Comparison of ENCODE assay signal across 16 cellular contexts in the genomic region with DNA sequence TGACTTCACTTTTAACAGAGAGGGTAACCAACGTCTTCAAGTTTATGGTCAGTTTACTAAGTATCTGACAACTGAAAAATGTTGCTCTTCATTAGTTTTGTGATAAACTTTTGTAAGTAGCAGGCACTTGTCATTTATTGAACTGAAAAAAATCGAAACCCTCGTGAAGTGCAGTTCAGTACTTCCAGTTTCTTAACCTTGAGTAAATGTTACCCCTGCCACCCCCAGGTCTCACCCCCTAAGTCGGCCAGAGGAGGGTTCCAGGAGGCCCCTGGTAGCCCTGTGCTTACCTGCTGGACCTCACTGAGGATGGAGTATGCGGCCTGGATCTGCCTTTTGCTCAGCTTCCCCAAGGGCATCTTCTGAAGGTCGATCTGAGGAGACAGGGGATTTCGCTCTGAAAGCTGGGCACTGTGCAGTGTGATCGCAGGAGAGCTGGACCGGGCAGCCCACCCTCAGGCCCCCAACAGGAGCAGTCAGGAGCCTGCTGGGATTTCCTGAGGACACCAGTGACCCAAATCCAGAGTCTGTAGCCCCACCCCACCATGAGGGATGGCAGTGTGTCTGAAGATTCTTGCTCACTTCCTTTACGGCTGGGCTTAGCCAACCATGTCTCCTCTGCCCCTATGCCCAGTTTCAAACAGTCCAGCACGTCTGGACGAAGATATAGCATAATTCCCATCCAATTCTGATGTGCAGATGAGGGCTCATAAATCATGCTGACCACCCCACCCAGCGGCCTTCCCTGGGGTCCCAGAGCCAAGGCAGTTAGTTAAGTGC. TPM values are rescaled to one million over a fixed set of nuclear protein-coding genes. Genes with fewer than 3 reads are reported as not detected.
DNase-seq lines count a peak whose midpoint lies in the region; ATAC-seq, FAIRE-seq and TF ChIP-seq lines count a peak whose summit lies in the region.
"Had no signal": no experiment of that assay in that cellular context is flagged by ENCODE, and none has a peak within 500 bp of the region (broad histone marks: within the 10 kb centered on the region; RNA-seq: fewer than 3 reads in every experiment).

No MANE protein-coding gene starts in this region.

- H3K27ac ChIP-seq in effector memory CD4-positive, alpha-beta T cell (ENCODE audit: insufficient read depth, low read length, poor library complexity, severe bottlenecking): no peak overlapping the region
- H3K27ac ChIP-seq: pancreas, RWPE1, thoracic aorta, WERI-Rb-1 had no signal

- TF ChIP-seq POLR2A in GM12892 (IDR thresholded peaks at IDR 0.05; ENCODE audit: low read depth, low read length): no peak

- H3K4me3 Mint-ChIP-seq in activated B cell treated with CpG ODN at 0.5 μM for 24 hours: peak overlapping the region; percentile 68
- H3K4me3 Mint-ChIP-seq: CD8-positive, alpha-beta memory T cell had no signal

- peak overlapping the region; percentile 91 for H3K27ac Mint-ChIP-seq in activated B cell treated with CpG ODN at 0.5 μM for 24 hours

- peaks cover 97% of the 10 kb centered on the region for H3K36me3 Mint-ChIP-seq in activated B cell treated with CpG ODN at 0.5 μM for 24 hours (ENCODE audit: low read depth)

- no peaks in the 10 kb centered on the region for H3K4me1 ChIP-seq in effector memory CD4-positive, alpha-beta T cell (ENCODE audit: control insufficient read depth, insufficient read depth, low read length, poor library complexity, severe bottlenecking)
- H3K4me1 ChIP-seq: pancreas had no signal

- no peaks in the 10 kb centered on the region for H3K27me3 ChIP-seq in effector memory CD4-positive, alpha-beta T cell (replicated peaks; ENCODE audit: control insufficient read depth, insufficient read depth, low read length, poor library complexity, severe bottlenecking)
- H3K27me3 ChIP-seq: pancreas had no signal

- intact Hi-C loops in activated B cell treated with CpG ODN at 0.5 μM for 24 hours (cut with micrococcal nuclease): loop anchor here (1.0 to 5.0 kb wide), 4 partner anchors 37 to 248 kb away; a partner anchor contains a TSS

- DNase-seq in GM12892 (ENCODE audit: insufficient read length): peak; percentile 48
- no peak for DNase-seq in activated B cell treated with CpG ODN at 0.5 μM for 24 hours
- DNase-seq in effector memory CD4-positive, alpha-beta T cell: no peak
- no peak for DNase-seq in NOMO-1 treated with DMSO at 0.1 percent for 48 hours (lab: John Stamatoyannopoulos, UW; ENCODE audit: unreplicated experiment)
- DNase-seq in NCI-H2081 treated with DMSO at 0.1 percent for 48 hours (lab: John Stamatoyannopoulos, UW): no peak
- DNase-seq: activated gamma-delta T cell treated with Interleukin-2 at 50 U/mL for 16 hours; CD8-positive, alpha-beta memory T cell; NCI-H1930; pancreas; stimulated activated CD4-positive, alpha-beta T cell treated with anti-CD3 and anti-CD28 coated beads, Interleukin-2, amount 100 ng/mL, for 48 hours; WERI-Rb-1 had no signal

- H3K9me3 Mint-ChIP-seq in activated B cell treated with CpG ODN at 0.5 μM for 24 hours: no peaks in the 10 kb centered on the region
- H3K9me3 Mint-ChIP-seq: CD8-positive, alpha-beta memory T cell had no signal

- TF ChIP-seq CTCF in activated B cell treated with CpG ODN at 0.5 μM for 24 hours (IDR thresholded peaks at IDR 0.05): no peak

- no peaks in the 10 kb centered on the region for H3K9me3 ChIP-seq in effector memory CD4-positive, alpha-beta T cell (ENCODE audit: control insufficient read depth, low read length)
- H3K9me3 ChIP-seq: pancreas, thoracic aorta had no signal

- CTCF ChIA-PET in activated B cell treated with CpG ODN at 0.5 μM for 24 hours (lab: Charles Lee): interaction anchor here (1.2 to 2.3 kb wide), 2 partner anchors 37 to 245 kb away, joined by 3 to 7 read pairs; no protein-coding TSS in a partner anchor

- peak; percentile 99 for FAIRE-seq in GM12892 (lab: Jason Lieb, UNC)
- FAIRE-seq: pancreas had no signal

- H3K36me3 ChIP-seq in effector memory CD4-positive, alpha-beta T cell (ENCODE audit: control insufficient read depth, insufficient read depth, low read length): peaks cover 95% of the 10 kb centered on the region

- POLR2A ChIA-PET in activated B cell treated with CpG ODN at 0.5 μM for 24 hours (lab: Charles Lee): interaction anchor here (0.9 to 2.0 kb wide), 4 partner anchors 9 to 61 kb away, joined by 3 to 18 read pairs (median 4); a partner anchor contains a TSS

- peaks cover 48% of the 10 kb centered on the region for H3K4me1 Mint-ChIP-seq in activated B cell treated with CpG ODN at 0.5 μM for 24 hours

- H3K4me3 ChIP-seq in effector memory CD4-positive, alpha-beta T cell (ENCODE audit: insufficient read depth, low read depth, low read length, poor library complexity, severe bottlenecking): no peak overlapping the region
- H3K4me3 ChIP-seq: pancreas, thoracic aorta had no signal

- H3K27me3 Mint-ChIP-seq in activated B cell treated with CpG ODN at 0.5 μM for 24 hours: no peaks in the 10 kb centered on the region
- H3K27me3 Mint-ChIP-seq: CD8-positive, alpha-beta memory T cell had no signal

- ATAC-seq in GM19351 (IDR thresholded peaks at IDR 0.05; ENCODE audit: unreplicated experiment) (peak; percentile 73), HG02938 (IDR thresholded peaks at IDR 0.05; ENCODE audit: unreplicated experiment) (peak; percentile 69), activated B cell treated with CpG ODN at 0.5 μM for 24 hours (ENCODE audit: low read depth) (peak; percentile 74), GM18858 (IDR thresholded peaks at IDR 0.05; ENCODE audit: unreplicated experiment) (no peak)
- ATAC-seq: pancreas had no signal

RNA-seq across cellular contexts. Expression of a gene that starts 37.6 kb away (rescaled TPM):
- polyA plus RNA-seq in GM12892 (2012; ENCODE audit: missing spikeins): 146 TPM
- 232 and 260 TPM in 2 replicates for total RNA-seq in activated B cell treated with CpG ODN at 0.5 μM for 24 hours
